14 cellular contexts compared by ENCODE assay signal in genomic region chr2:127771756-127772155, GRCh38. TPM values are rescaled to one million over a fixed set of nuclear protein-coding genes. Genes with fewer than 3 reads are reported as not detected.
DNase-seq lines count a peak whose midpoint lies in the region; ATAC-seq, FAIRE-seq and TF ChIP-seq lines count a peak whose summit lies in the region.
"Had no signal": no experiment of that assay in that cellular context is flagged by ENCODE, and none has a peak within 500 bp of the region (broad histone marks: within the 10 kb centered on the region; RNA-seq: fewer than 3 reads in every experiment).

No MANE protein-coding gene starts in this region.

- FAIRE-seq in keratinocyte (lab: Jason Lieb, UNC) = peak; percentile 85

- H3K27ac ChIP-seq in keratinocyte (ENCODE audit: control insufficient read depth, insufficient read depth, low read length) (peak overlapping the region; percentile 94), left ventricle myocardium inferior (replicated peaks) (no peak overlapping the region)
- H3K27ac ChIP-seq: body of pancreas, prostate gland, suprapubic skin had no signal

- no peak overlapping the region for H2AFZ ChIP-seq in keratinocyte (ENCODE audit: control insufficient read depth, low read length)

- H3K4me3 ChIP-seq in cardiac fibroblast (replicated peaks in 1 of 2; ENCODE audit: low read depth in 2 of 2, low read length in 2 of 2) (no peak overlapping the region), keratinocyte (ENCODE audit: control insufficient read depth in 2 of 3, extremely low read depth in 1 of 3, insufficient read depth in 2 of 3, low read depth in 1 of 3, low read length in 3 of 3) (peak overlapping the region in 2 of 3 experiments; percentile 12 to 40), left ventricle myocardium inferior (no peak overlapping the region)
- H3K4me3 ChIP-seq: body of pancreas, prostate gland, suprapubic skin had no signal

- no peaks in the 10 kb centered on the region for H3K27me3 ChIP-seq in keratinocyte (ENCODE audit: control insufficient read depth, extremely low read depth, insufficient read depth, low read length)
- H3K27me3 ChIP-seq in left ventricle myocardium inferior (ENCODE audit: low read depth) = no peaks in the 10 kb centered on the region
- H3K27me3 ChIP-seq: body of pancreas, suprapubic skin had no signal

- intact Hi-C loops in Right ventricle myocardium inferior (cut with DNase I) (no loop called here), left ventricle myocardium inferior (cut with micrococcal nuclease) (no loop called here)

- H3K4me2 ChIP-seq in keratinocyte (ENCODE audit: control insufficient read depth, extremely low read depth, insufficient read depth, low read depth, low read length) = peak overlapping the region; percentile 61

- ATAC-seq in Right ventricle myocardium inferior = no peak
- ATAC-seq: body of pancreas had no signal

- H3K9me3 ChIP-seq in keratinocyte (ENCODE audit: control insufficient read depth, low read depth, low read length) = no peaks in the 10 kb centered on the region
- no peaks in the 10 kb centered on the region for H3K9me3 ChIP-seq in left ventricle myocardium inferior (replicated peaks)
- H3K9me3 ChIP-seq: body of pancreas, prostate gland, suprapubic skin had no signal

- peaks cover 5% of the 10 kb centered on the region for H4K20me1 ChIP-seq in keratinocyte (ENCODE audit: control insufficient read depth, extremely low read depth, insufficient read depth, low read length)

- peaks cover 0 to under 1% of the 10 kb centered on the region in 2 experiments for H3K36me3 ChIP-seq in keratinocyte (ENCODE audit: control insufficient read depth in 2 of 2, extremely low read depth in 1 of 2, insufficient read depth in 2 of 2, low read length in 2 of 2)
- H3K36me3 ChIP-seq in left ventricle myocardium inferior = peaks cover 29% of the 10 kb centered on the region
- H3K36me3 ChIP-seq: prostate gland had no signal

- H3K79me2 ChIP-seq in keratinocyte (ENCODE audit: control insufficient read depth, insufficient read depth, low read length) = peaks cover 38% of the 10 kb centered on the region

- H3K9me1 ChIP-seq in keratinocyte (ENCODE audit: control insufficient read depth, extremely low read depth, insufficient read depth, low read length) = peaks cover 3% of the 10 kb centered on the region

- peak overlapping the region; percentile 75 for H3K9ac ChIP-seq in keratinocyte (ENCODE audit: control insufficient read depth, extremely low read depth, insufficient read depth, low read length)

- TF ChIP-seq CTCF in cardiac fibroblast (IDR thresholded peaks at IDR 0.05; ENCODE audit: low read depth, low read length) (no peak), keratinocyte (optimal IDR thresholded peaks at IDR 0.05 in 1 of 3, IDR thresholded peaks at IDR 0.05 in 1 of 3, conservative IDR thresholded peaks at IDR 0.05 in 1 of 3; ENCODE audit: extremely low read depth in 1 of 3, insufficient read depth in 2 of 3, low read length in 3 of 3) (no peak), left ventricle myocardium inferior (IDR thresholded peaks at IDR 0.05; ENCODE audit: borderline replicate concordance) (no peak)

- peak; percentile 36 for DNase-seq in Daoy (ENCODE audit: low read depth)
- DNase-seq in M059J (ENCODE audit: low read depth) = peak; percentile 62
- DNase-seq in cardiac fibroblast (ENCODE audit: low read depth in 2 of 2) = peak; percentile 64 to 86
- peak; percentile 55 for DNase-seq in keratinocyte (ENCODE audit: low read depth, low spot score)
- no peak for DNase-seq in Right ventricle myocardium inferior (ENCODE audit: missing footprints)
- DNase-seq in left ventricle myocardium inferior = no peak
- DNase-seq in NCI-H345 treated with DMSO at 0.1 percent for 48 hours (lab: John Stamatoyannopoulos, UW; ENCODE audit: unreplicated experiment) = no peak
- DNase-seq in activated naive CD4-positive, alpha-beta T cell (lab: John Stamatoyannopoulos, UW) = no peak
- DNase-seq: activated CD4-positive, alpha-beta T cell treated with anti-CD3 and anti-CD28 coated beads, Interleukin-2, amount 50 U/mL, for 4 hours; body of pancreas; effector CD4-positive, alpha-beta T cell; SHP77 had no signal

- H3K4me1 ChIP-seq in keratinocyte (ENCODE audit: control insufficient read depth, extremely low read depth, insufficient read depth, low read length) = peaks cover 22% of the 10 kb centered on the region
- peaks cover 13% of the 10 kb centered on the region for H3K4me1 ChIP-seq in left ventricle myocardium inferior
- H3K4me1 ChIP-seq: prostate gland had no signal

- dilution Hi-C loops in keratinocyte (cut with MboI; ENCODE audit: extremely low pct_ligation_motif_present, low sequenced_read_pairs) = no loop called here

RNA-seq across cellular contexts. Expression of gene WDR33, which starts 39.2 kb away (rescaled TPM):
- 21.9 and 26.0 TPM in 2 replicates for total RNA-seq in Daoy (2014; rRNA removed; shearing (Covaris generic))
- 13.6 and 26.4 TPM in 2 replicates for total RNA-seq in M059J (2014; rRNA removed; shearing (Covaris generic))
- 25.4 to 44.5 TPM (median 26.5 TPM) in 3 replicates for polyA plus RNA-seq in keratinocyte
- polyA plus RNA-seq in keratinocyte (2011; ENCODE audit: low read depth) = 35.5 TPM
- polyA plus RNA-seq in keratinocyte (2011; cell fraction: cytosol; rRNA removed) = 12.5 and 26.0 TPM in 2 replicates
- polyA plus RNA-seq in keratinocyte (2011; cell fraction: nucleus; rRNA removed) = 33.1 and 38.9 TPM in 2 replicates
- polyA plus RNA-seq in keratinocyte (2012; ENCODE audit: low replicate concordance) = 16.6 and 19.4 TPM in 2 replicates
- 21.3 to 73.0 TPM (median 38.2 TPM) in 3 replicates for polyA minus RNA-seq in keratinocyte
- 15.3 TPM for polyA minus RNA-seq in keratinocyte (2011; cell fraction: cytosol; rRNA and poly(A)+ RNA removed)
- polyA minus RNA-seq in keratinocyte (2011; cell fraction: nucleus; rRNA and poly(A)+ RNA removed) = 33.6 and 90.4 TPM in 2 replicates
- total RNA-seq in Right ventricle myocardium inferior = 42.7 TPM
- 38.9 TPM for total RNA-seq in left ventricle myocardium inferior

Comparison
In these comparisons a context has a peak if more than half of its experiments do, and no peak if none do; other contexts are left out.
1. DNase-seq: peak in Daoy (single experiment), M059J (single experiment), cardiac fibroblast (2 of 2) and keratinocyte (single experiment); none in Right ventricle myocardium inferior (single experiment), left ventricle myocardium inferior (single experiment), NCI-H345 treated with DMSO at 0.1 percent for 48 hours (single experiment) and activated naive CD4-positive, alpha-beta T cell (0 of 4).
2. H3K4me3 ChIP-seq: peak in keratinocyte (2 of 3); none in cardiac fibroblast (0 of 2) and left ventricle myocardium inferior (single experiment).